Comparison of ENCODE assay signal across 8 cellular contexts in genomic region chr10:95758351-95759025, GRCh38. TPM values are rescaled to one million over a fixed set of nuclear protein-coding genes. Genes with fewer than 3 reads are reported as not detected.
A peak's percentile ranks its signal among the peaks of the same experiment; 100 is the strongest.
DNase-seq lines count a peak whose midpoint lies in the region; ATAC-seq and TF ChIP-seq lines count a peak whose summit lies in the region.

No MANE protein-coding gene starts in this region.

- H3K18ac ChIP-seq in mesendoderm (ENCODE audit: low read length) = no peak overlapping the region

- H3K36me3 ChIP-seq in smooth muscle cell (ENCODE audit: low read depth) = no peaks in the 10 kb centered on the region
- no peaks in the 10 kb centered on the region for H3K36me3 ChIP-seq in mesendoderm (ENCODE audit: control insufficient read depth, insufficient read depth, low read length)

- no peaks in the 10 kb centered on the region for H3K9me3 ChIP-seq in smooth muscle cell (replicated peaks; ENCODE audit: low read depth)

- H3K36me3 Mint-ChIP-seq in naive B cell = peaks cover 0 to 4% of the 10 kb centered on the region in 2 donors

- H3K56ac ChIP-seq in mesendoderm (ENCODE audit: low read length) = no peak overlapping the region

- no peaks in the 10 kb centered on the region for H4K20me1 ChIP-seq in smooth muscle cell (ENCODE audit: low read depth)

- H2AFZ ChIP-seq in smooth muscle cell (ENCODE audit: low read depth) = no peak overlapping the region

- H3K79me2 ChIP-seq in smooth muscle cell (ENCODE audit: low read depth) (no peaks in the 10 kb centered on the region), mesendoderm (ENCODE audit: control insufficient read depth, insufficient read depth, low read length) (no peaks in the 10 kb centered on the region)

- H2AK5ac ChIP-seq in mesendoderm (ENCODE audit: low read length) = no peak overlapping the region

- no peak overlapping the region for H2BK120ac ChIP-seq in mesendoderm (ENCODE audit: low read depth, low read length)

- no peaks in the 10 kb centered on the region for H3K79me1 ChIP-seq in mesendoderm (ENCODE audit: low read length)

- no peak overlapping the region for H4K5ac ChIP-seq in mesendoderm (ENCODE audit: low read length)

- TF ChIP-seq CTCF in smooth muscle cell (IDR thresholded peaks at IDR 0.05; ENCODE audit: borderline replicate concordance, insufficient read depth, poor library complexity, severe bottlenecking) = no peak

- H3K27ac ChIP-seq in smooth muscle cell (ENCODE audit: low read depth) (no peak overlapping the region), mesendoderm (ENCODE audit: low read depth, low read length) (no peak overlapping the region)

- no peaks in the 10 kb centered on the region for H3K9me3 Mint-ChIP-seq in naive B cell

- H4K8ac ChIP-seq in mesendoderm (ENCODE audit: low read depth, low read length) = no peak overlapping the region

- no peak overlapping the region for H3K4me2 ChIP-seq in smooth muscle cell
- no peak overlapping the region for H3K4me2 ChIP-seq in mesendoderm (ENCODE audit: low read length)

- no peaks in the 10 kb centered on the region for H3K27me3 Mint-ChIP-seq in naive B cell

- no peaks in the 10 kb centered on the region for H3K27me3 ChIP-seq in smooth muscle cell (ENCODE audit: low read depth)
- H3K27me3 ChIP-seq in mesendoderm (ENCODE audit: insufficient read depth, low read length, poor library complexity) = no peaks in the 10 kb centered on the region

- H2BK15ac ChIP-seq in mesendoderm (replicated peaks; ENCODE audit: low read depth) = no peak overlapping the region

- WGBS in smooth muscle cell (ENCODE audit: low lambda C conversion rate) = 83% methylated on average over 2 of the region's 2 CpGs
- no CpG with 5 or more reads among the region's 2 CpGs for WGBS in mesendoderm (ENCODE audit: extremely low coverage, insufficient coverage, low lambda C conversion rate)

- no peak overlapping the region for H3K9ac ChIP-seq in smooth muscle cell (ENCODE audit: low read depth)
- H3K9ac ChIP-seq in mesendoderm (ENCODE audit: low read length) = no peak overlapping the region

- no peaks in the 10 kb centered on the region for H3F3A ChIP-seq in smooth muscle cell (ENCODE audit: low read depth)

- H2BK5ac ChIP-seq in mesendoderm (ENCODE audit: low read length) = no peak overlapping the region

- H3K4me3 ChIP-seq in smooth muscle cell = no peak overlapping the region
- no peak overlapping the region for H3K4me3 ChIP-seq in mesendoderm (ENCODE audit: low read length)

- peaks cover 59 to 87% (median 75%) of the 10 kb centered on the region in 3 donors for H3K4me1 Mint-ChIP-seq in naive B cell

- peaks cover 14% of the 10 kb centered on the region for H3K4me1 ChIP-seq in smooth muscle cell (ENCODE audit: low read depth)
- no peaks in the 10 kb centered on the region for H3K4me1 ChIP-seq in mesendoderm (ENCODE audit: control insufficient read depth, low read depth, low read length)

- DNase-seq in SHP77 treated with DMSO at 0.1 percent for 48 hours (lab: John Stamatoyannopoulos, UW) (peak; percentile 37), naive B cell (no peak), smooth muscle cell (lab: John Stamatoyannopoulos, UW; ENCODE audit: unreplicated experiment) (no peak), mesendoderm (no peak), HUDEP-2 (lab: John Stamatoyannopoulos, UW; ENCODE audit: unreplicated experiment in 76 of 76) (no peak), AML-193 (lab: John Stamatoyannopoulos, UW) (no peak)

- H3K4me3 Mint-ChIP-seq in naive B cell = peak overlapping the region; percentile 62 to 97 (median 89)

- H3K23ac ChIP-seq in mesendoderm (ENCODE audit: low read length) = no peak overlapping the region

- peak; percentile 23 for ATAC-seq in GM18868 (IDR thresholded peaks at IDR 0.05; ENCODE audit: unreplicated experiment)
- ATAC-seq in HG02610 (IDR thresholded peaks at IDR 0.05; ENCODE audit: unreplicated experiment) = peak; percentile 49
- peak; percentile 4 to 5 for ATAC-seq in naive B cell (ENCODE audit: low read depth in 2 of 2)

- H3K27ac Mint-ChIP-seq in naive B cell = peak overlapping the region; percentile 93 to 99 (median 96)

- H3K4ac ChIP-seq in mesendoderm (ENCODE audit: low read depth, low read length) = no peak overlapping the region

RNA-seq across cellular contexts. Expression of gene ENTPD1, which starts 2.5 kb away (rescaled TPM):
- polyA plus RNA-seq in naive B cell (ENCODE audit: low read depth in 6 of 6) (10 to 100 TPM; 39.0 to 59.2 (median 48.9) TPM), smooth muscle cell (1.0 and 2.7 TPM in 2 replicates)
- total RNA-seq in smooth muscle cell = 4.6 and 5.0 TPM in 2 replicates
- 0.41 TPM for polyA plus RNA-seq in mesendoderm (2013, experiment 1 of 2)
- 0.31 TPM for polyA plus RNA-seq in mesendoderm (2013, experiment 2 of 2)

Comparison
In these comparisons a context has a peak if more than half of its experiments do, and no peak if none do; other contexts are left out.
1. RNA of gene ENTPD1, which starts 2.5 kb away (polyA plus RNA-seq): 39.0 to 59.2 TPM in naive B cell; 1.0 to 2.7 TPM in smooth muscle cell; every median in the first group is over 10 times any median in the second.
2. Peak in every context shown above with its lines, with median percentiles within 50 percentile points of each other: ATAC-seq.